ENCODE assay signal across 8 cellular contexts in genomic region chr16:89093602-89094251, GRCh38. TPM values are rescaled to one million over a fixed set of nuclear protein-coding genes. Genes with fewer than 3 reads are reported as not detected.
DNase-seq lines count a peak whose midpoint lies in the region; ATAC-seq and TF ChIP-seq lines count a peak whose summit lies in the region.

Gene ACSF3, plus strand, starts transcription at chr16:89093852. Its CDS starts 6,830 bp downstream, at chr16:89100682.

- peak within 1 kb of the TSS; percentile 25 to 75 for H3K9ac ChIP-seq in liver (ENCODE audit: low read depth in 1 of 2, low read length in 2 of 2)

- no peaks in the 10 kb centered on the region for H3K36me3 ChIP-seq in liver (ENCODE audit: control insufficient read depth in 4 of 4, insufficient read depth in 3 of 4, low read depth in 1 of 4, low read length in 3 of 4)

- H3K27me3 ChIP-seq in liver (ENCODE audit: control insufficient read depth in 4 of 4, insufficient read depth in 4 of 4, low read length in 3 of 4) = peaks cover 0 to 2% (median 0%) of the 10 kb centered on the region in 4 donors

- H3K4me3 Mint-ChIP-seq in activated CD4-positive, alpha-beta T cell treated with anti-CD3 and anti-CD28 coated beads, Interleukin-2, amount 10 ng/mL, durations not matched to agents 7 days and 5 days = peak within 1 kb of the TSS; percentile 96

- no peak within 1 kb of the TSS for H3K27ac ChIP-seq in liver (ENCODE audit: low read depth in 1 of 2, low read length in 2 of 2)

- peaks cover 17% of the 10 kb centered on the region for H3K36me3 Mint-ChIP-seq in activated CD4-positive, alpha-beta T cell treated with anti-CD3 and anti-CD28 coated beads, Interleukin-2, amount 10 ng/mL, durations not matched to agents 7 days and 5 days (ENCODE audit: low read depth)

- H3K4me1 Mint-ChIP-seq in activated CD4-positive, alpha-beta T cell treated with anti-CD3 and anti-CD28 coated beads, Interleukin-2, amount 10 ng/mL, durations not matched to agents 7 days and 5 days = peaks cover 49% of the 10 kb centered on the region

- H3K9me3 ChIP-seq in liver (ENCODE audit: control insufficient read depth in 4 of 4, low read length in 3 of 4) = no peaks in the 10 kb centered on the region

- peak; percentile 29 for DNase-seq in Ammon's horn (ENCODE audit: low spot score)
- DNase-seq in GM19238 (ENCODE audit: insufficient read length, low spot score) = peak; percentile 91
- DNase-seq in M059J (ENCODE audit: low read depth) = peak; percentile 44
- peak; percentile 64 for DNase-seq in activated CD4-positive, alpha-beta T cell treated with anti-CD3 and anti-CD28 coated beads, Interleukin-2, amount 10 ng/mL, durations not matched to agents 7 days and 5 days
- peak; percentile 69 for DNase-seq in dermis blood vessel endothelial cell
- peak; percentile 60 to 75 for DNase-seq in stimulated activated CD4-positive, alpha-beta T cell treated with anti-CD3 and anti-CD28 coated beads, Interleukin-2, amount 100 ng/mL, for 48 hours

- TF ChIP-seq CTCF in liver (IDR thresholded peaks at IDR 0.05; ENCODE audit: low read depth, low read length, missing input control) = no peak

- CTCF ChIA-PET in activated CD4-positive, alpha-beta T cell treated with anti-CD3 and anti-CD28 coated beads, Interleukin-2, amount 10 ng/mL, durations not matched to agents 7 days and 5 days (lab: Charles Lee) = interaction anchor here (0.6 to 1.0 kb wide), 2 partner anchors 93 to 279 kb away, joined by 3 read pairs; no protein-coding TSS in a partner anchor

- H3K27ac Mint-ChIP-seq in activated CD4-positive, alpha-beta T cell treated with anti-CD3 and anti-CD28 coated beads, Interleukin-2, amount 10 ng/mL, durations not matched to agents 7 days and 5 days = peak within 1 kb of the TSS; percentile 99

- no peaks in the 10 kb centered on the region for H3K9me3 Mint-ChIP-seq in activated CD4-positive, alpha-beta T cell treated with anti-CD3 and anti-CD28 coated beads, Interleukin-2, amount 10 ng/mL, durations not matched to agents 7 days and 5 days

- 1% methylated on average over 110 of the region's 110 CpGs for WGBS in liver

- H3K4me3 ChIP-seq in liver (ENCODE audit: low read depth in 1 of 3, low read length in 3 of 3) = peak within 1 kb of the TSS; percentile 30 to 94 (median 88)

- POLR2A ChIA-PET in activated CD4-positive, alpha-beta T cell treated with anti-CD3 and anti-CD28 coated beads, Interleukin-2, amount 10 ng/mL, durations not matched to agents 7 days and 5 days (lab: Charles Lee) = no interaction called here

- no peak for ATAC-seq in GM21515 (IDR thresholded peaks at IDR 0.05; ENCODE audit: unreplicated experiment)

- no peak for TF ChIP-seq RAD21 in liver (IDR thresholded peaks at IDR 0.05)

- peaks cover 5% of the 10 kb centered on the region for H3K27me3 Mint-ChIP-seq in activated CD4-positive, alpha-beta T cell treated with anti-CD3 and anti-CD28 coated beads, Interleukin-2, amount 10 ng/mL, durations not matched to agents 7 days and 5 days

- peaks cover 15 to 35% (median 27%) of the 10 kb centered on the region in 4 donors for H3K4me1 ChIP-seq in liver (ENCODE audit: control insufficient read depth in 4 of 4, insufficient read depth in 4 of 4, low read length in 3 of 4)

TF ChIP-seq in liver, 16 proteins besides CTCF, POLR2A, EP300 and RAD21:
- TF ChIP-seq HNF4G (IDR thresholded peaks at IDR 0.05) = no peak
- TF ChIP-seq GABPA (IDR thresholded peaks at IDR 0.05 in 1 of 2, conservative IDR thresholded peaks at IDR 0.05 in 1 of 2) = peak in 1 of 2 donors; percentile 59
- TF ChIP-seq EGR1 (IDR thresholded peaks at IDR 0.05; ENCODE audit: low read depth in 2 of 2) = no peak

RNA-seq across cellular contexts. Expression of gene ACSF3, which starts in this region (rescaled TPM):
- total RNA-seq in M059J (2014; rRNA removed; shearing (Covaris generic)) = 5.0 and 16.2 TPM in 2 replicates
- total RNA-seq in activated CD4-positive, alpha-beta T cell treated with anti-CD3 and anti-CD28 coated beads, Interleukin-2, amount 10 ng/mL, durations not matched to agents 7 days and 5 days = 10 to 100 TPM; 57.3 to 62.0 TPM
- total RNA-seq in dermis blood vessel endothelial cell (27.2 and 33.6 TPM in 2 replicates), liver (10 to 100 TPM; 15.3 to 19.9 TPM)
- 10 to 100 TPM; 17.6 to 27.3 TPM for polyA plus RNA-seq in liver

Comparison
In these comparisons a context has a peak if more than half of its experiments do, and no peak if none do; other contexts are left out.
1. DNase-seq: peak in every context shown above with its lines; median percentile 91 in GM19238; 69 in dermis blood vessel endothelial cell; 68 in stimulated activated CD4-positive, alpha-beta T cell treated with anti-CD3 and anti-CD28 coated beads, Interleukin-2, amount 100 ng/mL, for 48 hours; 64 in activated CD4-positive, alpha-beta T cell treated with anti-CD3 and anti-CD28 coated beads, Interleukin-2, amount 10 ng/mL, durations not matched to agents 7 days and 5 days; 44 in M059J; 29 in Ammon's horn.